Comparison of ENCODE assay signal across 15 cellular contexts in the genomic region with DNA sequence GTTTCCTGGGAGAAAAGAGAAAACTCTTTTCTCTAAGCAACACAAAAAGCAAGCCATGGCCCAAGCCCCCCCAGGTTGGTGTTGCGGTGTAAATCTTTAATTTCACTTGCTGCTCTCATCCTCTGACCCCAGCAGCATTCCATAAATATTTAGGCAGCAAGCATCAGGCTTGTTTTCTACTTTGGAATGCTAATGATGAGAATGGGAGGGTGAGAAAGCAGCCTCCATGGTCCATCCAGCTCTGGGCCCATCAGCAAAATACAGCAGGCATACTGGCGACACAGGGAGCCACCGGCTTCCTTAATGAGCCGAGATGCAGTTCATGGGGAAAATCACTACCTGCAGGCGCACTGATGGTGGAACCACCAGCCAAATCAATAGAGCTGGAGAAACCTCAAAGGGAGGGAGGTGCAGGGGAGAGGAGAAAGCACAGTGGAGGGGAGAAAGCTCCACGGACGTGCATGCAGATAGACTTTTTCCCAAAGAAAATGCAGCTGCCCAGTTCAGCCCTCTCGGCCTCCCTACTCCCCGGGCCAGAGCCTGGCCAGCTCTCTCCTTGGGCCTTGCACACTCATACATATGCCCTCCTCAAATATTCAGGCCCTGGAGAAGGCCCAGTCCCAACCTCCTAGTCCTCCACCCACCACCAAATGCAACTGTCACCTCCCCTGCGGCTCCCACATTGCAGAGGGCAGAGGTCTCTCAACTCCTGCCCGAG.
A peak's percentile ranks its signal among the peaks of the same experiment; 100 is the strongest.
DNase-seq lines count a peak whose midpoint lies in the region; ATAC-seq and TF ChIP-seq lines count a peak whose summit lies in the region.
"Had no signal": no experiment of that assay in that cellular context is flagged by ENCODE, and none has a peak within 500 bp of the region (broad histone marks: within the 10 kb centered on the region; RNA-seq: fewer than 3 reads in every experiment).

No MANE protein-coding gene starts in this region.

- CTCF ChIA-PET in WTC11 (lab: Charles Lee), result interaction anchor here (1.0 to 2.0 kb wide), 4 partner anchors 55 to 115 kb away, joined by 3 to 6 read pairs (median 4); no protein-coding TSS in a partner anchor
- CTCF ChIA-PET in activated CD4-positive, alpha-beta T cell treated with anti-CD3 and anti-CD28 coated beads for 36 hours (lab: Charles Lee), result no interaction called here

- POLR2A ChIA-PET in WTC11 (lab: Charles Lee), result interaction anchor here (0.6 kb wide), 1 partner anchor 128 kb away, joined by 3 read pairs; no protein-coding TSS in a partner anchor
- POLR2A ChIA-PET in activated CD4-positive, alpha-beta T cell treated with anti-CD3 and anti-CD28 coated beads for 36 hours (lab: Charles Lee), result no interaction called here

- H3K36me3 Mint-ChIP-seq in WTC11, result peaks cover 31% of the 10 kb centered on the region
- peaks cover 2% of the 10 kb centered on the region for H3K36me3 Mint-ChIP-seq in activated CD4-positive, alpha-beta T cell treated with anti-CD3 and anti-CD28 coated beads for 36 hours (ENCODE audit: low read depth)
- H3K36me3 Mint-ChIP-seq: IgD-negative memory B cell had no signal

- peak; percentile 7 for DNase-seq in EH (ENCODE audit: low read depth)
- DNase-seq in WTC11 (ENCODE audit: low spot score), result no peak
- peak; percentile 79 for DNase-seq in islet precursor cell
- peak; percentile 26 for DNase-seq in renal cortical epithelial cell (ENCODE audit: low read depth)
- DNase-seq in HuH-7.5 (ENCODE audit: low spot score), result no peak
- DNase-seq in activated CD4-positive, alpha-beta T cell treated with anti-CD3 and anti-CD28 coated beads for 36 hours, result no peak
- DNase-seq: CD4-positive, alpha-beta T cell; GOT3; NCI-H1417 treated with DMSO at 0.1 percent for 48 hours; NCI-H2029; NCI-H524; SIG-M5 had no signal

- ATAC-seq in WTC11 (peak; percentile 65), HG02571 (IDR thresholded peaks at IDR 0.05; ENCODE audit: unreplicated experiment) (no peak)
- no peak for ATAC-seq in activated CD4-positive, alpha-beta T cell treated with anti-CD3 and anti-CD28 coated beads for 36 hours

- peaks cover 39% of the 10 kb centered on the region for H3K4me1 Mint-ChIP-seq in WTC11
- no peaks in the 10 kb centered on the region for H3K4me1 Mint-ChIP-seq in activated CD4-positive, alpha-beta T cell treated with anti-CD3 and anti-CD28 coated beads for 36 hours
- H3K4me1 Mint-ChIP-seq: B cell, IgD-negative memory B cell had no signal

- H3K27ac Mint-ChIP-seq in WTC11, result no peak overlapping the region
- no peak overlapping the region for H3K27ac Mint-ChIP-seq in activated CD4-positive, alpha-beta T cell treated with anti-CD3 and anti-CD28 coated beads for 36 hours
- H3K27ac Mint-ChIP-seq: B cell; CD4-positive, alpha-beta T cell; IgD-negative memory B cell had no signal

- H3K9me3 Mint-ChIP-seq in WTC11, result peaks cover 36% of the 10 kb centered on the region
- peaks cover 4% of the 10 kb centered on the region for H3K9me3 Mint-ChIP-seq in activated CD4-positive, alpha-beta T cell treated with anti-CD3 and anti-CD28 coated beads for 36 hours (ENCODE audit: low read depth)
- H3K9me3 Mint-ChIP-seq: CD4-positive, alpha-beta T cell had no signal

- H3K27me3 Mint-ChIP-seq in WTC11 (ENCODE audit: low read depth), result peaks cover 6% of the 10 kb centered on the region; the same call in 1 of the 2 replicates
- no peaks in the 10 kb centered on the region for H3K27me3 Mint-ChIP-seq in activated CD4-positive, alpha-beta T cell treated with anti-CD3 and anti-CD28 coated beads for 36 hours
- H3K27me3 Mint-ChIP-seq: B cell; CD4-positive, alpha-beta T cell; IgD-negative memory B cell had no signal

- H3K4me3 Mint-ChIP-seq in WTC11, result no peak overlapping the region
- no peak overlapping the region for H3K4me3 Mint-ChIP-seq in activated CD4-positive, alpha-beta T cell treated with anti-CD3 and anti-CD28 coated beads for 36 hours
- H3K4me3 Mint-ChIP-seq: B cell; CD4-positive, alpha-beta T cell; IgD-negative memory B cell had no signal

- intact Hi-C loops in activated CD4-positive, alpha-beta T cell treated with anti-CD3 and anti-CD28 coated beads for 36 hours (cut with DNase I, micrococcal nuclease), result no loop called here

- TF ChIP-seq CTCF in WTC11 (IDR thresholded peaks at IDR 0.05), result no peak

TF ChIP-seq in WTC11, 78 proteins besides CTCF, POLR2A, EP300 and RAD21 (continues in another document):
- TF ChIP-seq SMAD3 (CRISPR knock-in tag; IDR thresholded peaks at IDR 0.05; ENCODE audit: borderline replicate concordance) (no peak), ETV6 (CRISPR knock-in tag; IDR thresholded peaks at IDR 0.05) (no peak), USF1 (CRISPR knock-in tag; IDR thresholded peaks at IDR 0.05) (no peak), SOX15 (CRISPR knock-in tag; IDR thresholded peaks at IDR 0.05) (no peak), TP53 (CRISPR knock-in tag; IDR thresholded peaks at IDR 0.05) (no peak), RELA (CRISPR knock-in tag; IDR thresholded peaks at IDR 0.05; ENCODE audit: borderline replicate concordance) (no peak), ZSCAN18 (CRISPR knock-in tag; IDR thresholded peaks at IDR 0.05) (no peak), ZNF416 (CRISPR knock-in tag; IDR thresholded peaks at IDR 0.05) (no peak), ZBTB21 (CRISPR knock-in tag; IDR thresholded peaks at IDR 0.05; ENCODE audit: borderline replicate concordance) (no peak), ARID4B (CRISPR knock-in tag; IDR thresholded peaks at IDR 0.05; ENCODE audit: borderline replicate concordance) (no peak), ZNF425 (CRISPR knock-in tag; conservative IDR thresholded peaks at IDR 0.05) (no peak)
- TF ChIP-seq, protein P1, sequence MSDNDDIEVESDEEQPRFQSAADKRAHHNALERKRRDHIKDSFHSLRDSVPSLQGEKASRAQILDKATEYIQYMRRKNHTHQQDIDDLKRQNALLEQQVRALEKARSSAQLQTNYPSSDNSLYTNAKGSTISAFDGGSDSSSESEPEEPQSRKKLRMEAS (CRISPR knock-in tag; IDR thresholded peaks at IDR 0.05), result no peak

Comparison
In these comparisons a context has a peak if more than half of its experiments do, and no peak if none do; other contexts are left out.
1. DNase-seq: peak in EH (single experiment), islet precursor cell (single experiment) and renal cortical epithelial cell (single experiment); none in WTC11 (single experiment), HuH-7.5 (single experiment) and activated CD4-positive, alpha-beta T cell treated with anti-CD3 and anti-CD28 coated beads for 36 hours (single experiment).